32 cellular contexts compared by ENCODE assay signal in genomic region chr7:12107841-12108249, GRCh38.
DNase-seq lines count a peak whose midpoint lies in the region; ATAC-seq, FAIRE-seq and TF ChIP-seq lines count a peak whose summit lies in the region.
"Had no signal": no experiment of that assay in that cellular context is flagged by ENCODE, and none has a peak within 500 bp of the region (broad histone marks: within the 10 kb centered on the region; RNA-seq: fewer than 3 reads in every experiment).

No MANE protein-coding gene starts in this region.

- POLR2A ChIA-PET in BJ (lab: Charles Lee), result no interaction called here

- no peak for ATAC-seq in GM18870 (IDR thresholded peaks at IDR 0.05; ENCODE audit: unreplicated experiment)
- ATAC-seq: activated CD4-positive, alpha-beta T cell treated with anti-CD3 and anti-CD28 coated beads for 36 hours; naive thymus-derived CD4-positive, alpha-beta T cell; stimulated activated naive B cell treated with anti-CD40 and anti-IgM and Interleukin-4, amounts not matched to agents 10 μg/mL and 1 μg/mL and 100 μg/mL, for 72 hours had no signal

- H3K9me3 ChIP-seq in muscle layer of colon (ENCODE audit: low read length), result no peaks in the 10 kb centered on the region
- H3K9me3 ChIP-seq: esophagus squamous epithelium, SJCRH30, spleen, vagina had no signal

- H3K4me3 ChIP-seq in BJ (ENCODE audit: low read depth, low read length) (no peak overlapping the region), muscle layer of colon (ENCODE audit: low read depth in 1 of 2, low read length in 2 of 2) (no peak overlapping the region)
- H3K4me3 ChIP-seq: BLaER1, cardiac muscle cell, esophagus squamous epithelium, SJCRH30, spleen, vagina had no signal

- H3K36me3 ChIP-seq in BJ (ENCODE audit: control insufficient read depth, insufficient read depth, low read length), result no peaks in the 10 kb centered on the region
- H3K36me3 ChIP-seq in muscle layer of colon (ENCODE audit: insufficient read depth, low read length), result no peaks in the 10 kb centered on the region
- H3K36me3 ChIP-seq: BLaER1, cardiac muscle cell, esophagus squamous epithelium, SJCRH30, spleen, vagina had no signal

- H3K27ac ChIP-seq in muscle layer of colon (ENCODE audit: low read depth, low read length), result peak overlapping the region; percentile 19
- H3K27ac ChIP-seq: BLaER1, cardiac muscle cell, esophagus squamous epithelium, KMS-11, SJCRH30, spleen, vagina had no signal

- peaks cover 26% of the 10 kb centered on the region for H3K4me1 ChIP-seq in muscle layer of colon (ENCODE audit: insufficient read depth, low read length)
- H3K4me1 ChIP-seq: BLaER1, SJCRH30 had no signal

- peak overlapping the region; percentile 6 for H3K9ac ChIP-seq in muscle layer of colon (ENCODE audit: low read length)
- H3K9ac ChIP-seq: BLaER1, KMS-11 had no signal

- CTCF ChIA-PET in BJ (lab: Yijun Ruan, JAX), result no interaction called here

- FAIRE-seq in endometrium (lab: Jason Lieb, UNC), result peak; percentile 99

- no peaks in the 10 kb centered on the region; the same call in 1 of the 2 replicates for H3K27me3 ChIP-seq in BJ (ENCODE audit: control insufficient read depth, insufficient read depth, low read length)
- no peaks in the 10 kb centered on the region for H3K27me3 ChIP-seq in muscle layer of colon (ENCODE audit: control insufficient read depth in 1 of 2, insufficient read depth in 2 of 2, low read length in 2 of 2)
- H3K27me3 ChIP-seq: BLaER1, vagina had no signal

- DNase-seq in BJ (ENCODE audit: low read depth), result peak; percentile 72
- peak; percentile 67 for DNase-seq in HT-29 (ENCODE audit: low spot score)
- no peak for DNase-seq in cerebellum (ENCODE audit: low spot score)
- no peak for DNase-seq in activated T-cell treated with anti-CD3 and anti-CD28 coated beads for 4 hours
- DNase-seq in GDM1 (lab: John Stamatoyannopoulos, UW), result no peak
- DNase-seq: activated CD4-positive, alpha-beta T cell treated with anti-CD3 and anti-CD28 coated beads for 36 hours; activated CD8-positive, alpha-beta memory T cell treated with anti-CD3 and anti-CD28 coated beads for 24 hours; activated naive CD4-positive, alpha-beta T cell treated with Interleukin-2 at 50 U/mL for 16 hours; activated T-cell treated with anti-CD3 and anti-CD28 coated beads, Interleukin-2, amount 50 U/mL, for 48 hours; amniotic stem cell; COR-L47; cortex of kidney; DND-41; esophagus squamous epithelium; naive thymus-derived CD4-positive, alpha-beta T cell; NCI-H1694; NCI-H2171; NCI-H510A treated with DMSO at 0.1 percent for 48 hours; NK-92 treated with Interleukin-12 subunit alpha and Interleukin-12 subunit beta, amount 100 ng/mL, for 24 hours; retina; SJCRH30; spleen; stimulated activated CD4-positive, alpha-beta T cell treated with anti-CD3 and anti-CD28 coated beads, Interleukin-2, amount 100 ng/mL, for 48 hours; stimulated activated naive B cell treated with anti-CD40 and anti-IgM and Interleukin-4, amounts not matched to agents 10 μg/mL and 1 μg/mL and 100 μg/mL, for 72 hours; T-helper 1 cell had no signal

- TF ChIP-seq CTCF in BJ (IDR thresholded peaks at IDR 0.05; ENCODE audit: insufficient read depth, low read depth, low read length), result no peak

Comparison
In these comparisons a context has a peak if more than half of its experiments do, and no peak if none do; other contexts are left out.
1. DNase-seq: peak in BJ (single experiment) and HT-29 (single experiment); none in cerebellum (single experiment), activated T-cell treated with anti-CD3 and anti-CD28 coated beads for 4 hours (single experiment) and GDM1 (single experiment).